In the genomic region with DNA sequence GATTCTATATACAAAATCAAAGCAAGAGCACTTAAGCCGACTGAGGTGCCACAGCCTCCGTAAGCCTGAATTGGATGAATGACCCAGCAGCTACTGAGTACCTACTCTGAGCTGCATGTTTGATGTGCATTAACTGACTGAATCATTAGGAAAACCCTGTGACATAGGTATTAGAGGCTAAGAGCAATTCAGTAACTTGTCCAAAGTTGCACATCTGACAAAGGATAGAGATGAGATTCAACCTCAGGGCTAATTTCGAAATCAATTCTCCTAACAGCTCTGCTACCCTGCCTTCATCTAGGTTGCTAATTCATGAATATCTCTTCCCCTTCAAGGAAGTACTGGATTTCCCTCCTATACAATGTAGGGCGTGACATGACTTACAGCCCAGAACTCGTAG, we compare ENCODE assay signal across 25 cellular contexts.
"Had no signal": no experiment of that assay in that cellular context is flagged by ENCODE, and none has a peak within 500 bp of the region (broad histone marks: within the 10 kb centered on the region; RNA-seq: fewer than 3 reads in every experiment).

No MANE protein-coding gene starts in this region.

- DNase-seq: effector CD8-positive, alpha-beta T cell; effector memory CD8-positive, alpha-beta T cell; endodermal cell; erythroblast; heart left ventricle; hypothalamus; immature natural killer cell; islet precursor cell; left cardiac atrium; left lung; left ventricle myocardium superior; lower lobe of right lung; mesenchymal stem cell; mucosa of descending colon; naive B cell; naive thymus-derived CD8-positive, alpha-beta T cell had no signal

- H3K27ac ChIP-seq: coronary artery, epithelial cell of prostate, esophagus muscularis mucosa, foreskin keratinocyte, gastroesophageal sphincter, heart left ventricle, hepatocyte, left lung, lower lobe of right lung had no signal

- FAIRE-seq: colon, endometrium, frontal cortex had no signal

- H3K36me3 ChIP-seq: esophagus muscularis mucosa, gastroesophageal sphincter, heart left ventricle, left lung, lower lobe of right lung had no signal

- H3K4me3 ChIP-seq: coronary artery, esophagus muscularis mucosa, gastroesophageal sphincter, heart left ventricle, hepatocyte, left lung, lower lobe of right lung, mucosa of descending colon had no signal

- H3K9me3 ChIP-seq: esophagus muscularis mucosa, gastroesophageal sphincter, heart left ventricle, left lung, lower lobe of right lung, mucosa of descending colon had no signal

- H3K4me1 ChIP-seq: esophagus muscularis mucosa, foreskin keratinocyte, gastroesophageal sphincter, heart left ventricle, left lung, lower lobe of right lung had no signal
